ENCODE assay signal across 8 cellular contexts in the genomic region with DNA sequence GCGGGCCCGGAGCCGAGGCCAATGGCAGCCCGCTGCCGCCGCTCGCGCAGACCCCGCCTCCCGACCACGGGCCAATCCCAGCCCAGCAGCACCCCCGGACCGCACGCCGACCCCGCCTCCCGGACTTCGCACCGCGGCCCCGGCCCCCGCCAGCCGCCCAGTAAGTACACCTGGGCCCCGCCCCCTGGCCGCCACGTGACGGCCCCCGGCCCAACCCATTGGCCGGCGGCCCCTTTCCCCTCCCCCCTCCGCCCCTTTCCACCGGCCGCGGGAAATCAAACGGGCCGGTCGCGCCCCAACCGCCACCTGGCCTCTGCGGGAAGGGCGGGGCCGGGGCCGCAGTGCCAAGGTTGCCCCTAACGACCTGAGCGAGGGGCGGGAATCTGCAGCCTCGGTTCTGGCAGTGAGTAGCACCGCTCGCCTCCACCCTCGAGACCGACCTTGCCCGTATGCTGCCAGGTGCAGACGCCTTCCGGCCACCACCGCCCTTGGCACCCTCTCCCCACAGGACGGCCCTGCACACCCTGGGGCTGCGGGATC. TPM values are rescaled to one million over a fixed set of nuclear protein-coding genes. Genes with fewer than 3 reads are reported as not detected.
DNase-seq lines count a peak whose midpoint lies in the region; ATAC-seq and TF ChIP-seq lines count a peak whose summit lies in the region.

Gene YBX2 (minus strand): TSS at position 26 of the 540 bp plus-strand sequence. CDS start 139 bp downstream, outside the sequence.

- H3K4me3 Mint-ChIP-seq in CD4-positive, CD25-positive, alpha-beta regulatory T cell, result peak within 1 kb of the TSS; percentile 72 to 86 (median 82)
- peak within 1 kb of the TSS; percentile 79 for H3K4me3 Mint-ChIP-seq in activated T-helper 1 cell treated with anti-CD3 and anti-CD28 coated beads, Interleukin-12 subunit alpha, Interleukin-12 subunit beta, Interleukin-2, Interleukin-4 antibody, amounts not matched to agents 30 ng/mL and 10 ng/mL and 1 ng/mL, durations not matched to agents 14 hours and 24 hours and 36 hours

- H3K4me1 Mint-ChIP-seq in CD4-positive, CD25-positive, alpha-beta regulatory T cell, result peaks cover 4 to 27% (median 9%) of the 10 kb centered on the region in 4 donors
- peaks cover 16% of the 10 kb centered on the region for H3K4me1 Mint-ChIP-seq in activated T-helper 1 cell treated with anti-CD3 and anti-CD28 coated beads, Interleukin-12 subunit alpha, Interleukin-12 subunit beta, Interleukin-2, Interleukin-4 antibody, amounts not matched to agents 30 ng/mL and 10 ng/mL and 1 ng/mL, durations not matched to agents 14 hours and 24 hours and 36 hours (ENCODE audit: low read depth)

- intact Hi-C loops in activated T-helper 1 cell treated with anti-CD3 and anti-CD28 coated beads, Interleukin-12 subunit alpha, Interleukin-12 subunit beta, Interleukin-2, Interleukin-4 antibody, amounts not matched to agents 30 ng/mL and 10 ng/mL and 1 ng/mL, durations not matched to agents 14 hours and 24 hours and 36 hours (cut with micrococcal nuclease), result loop anchor here (5.0 kb wide), 1 partner anchor 157 kb away; no protein-coding TSS in a partner anchor
- intact Hi-C loops in posterior cingulate gyrus (cut with DNase I), result loop anchor here (5.0 kb wide), 1 partner anchor 247 kb away; no protein-coding TSS in a partner anchor

- H3K4me3 ChIP-seq in CD4-positive, CD25-positive, alpha-beta regulatory T cell (ENCODE audit: low read depth, low read length), result peak within 1 kb of the TSS; percentile 26
- peak within 1 kb of the TSS in 1 of 2 donors; percentile 49 for H3K4me3 ChIP-seq in gastroesophageal sphincter

- no peaks in the 10 kb centered on the region for H3K9me3 ChIP-seq in CD4-positive, CD25-positive, alpha-beta regulatory T cell (ENCODE audit: control insufficient read depth in 2 of 2, low read length in 2 of 2)
- no peaks in the 10 kb centered on the region for H3K9me3 ChIP-seq in gastroesophageal sphincter

- no peaks in the 10 kb centered on the region for H3K36me3 ChIP-seq in CD4-positive, CD25-positive, alpha-beta regulatory T cell (ENCODE audit: control insufficient read depth, insufficient read depth, low read length)
- no peaks in the 10 kb centered on the region for H3K36me3 ChIP-seq in gastroesophageal sphincter

- H3K27ac Mint-ChIP-seq in CD4-positive, CD25-positive, alpha-beta regulatory T cell, result peak within 1 kb of the TSS; percentile 76 to 79 (median 76)
- H3K27ac Mint-ChIP-seq in activated T-helper 1 cell treated with anti-CD3 and anti-CD28 coated beads, Interleukin-12 subunit alpha, Interleukin-12 subunit beta, Interleukin-2, Interleukin-4 antibody, amounts not matched to agents 30 ng/mL and 10 ng/mL and 1 ng/mL, durations not matched to agents 14 hours and 24 hours and 36 hours, result no peak within 1 kb of the TSS

- H3K27me3 ChIP-seq in CD4-positive, CD25-positive, alpha-beta regulatory T cell (ENCODE audit: control insufficient read depth, insufficient read depth, low read length), result peaks cover 10% of the 10 kb centered on the region
- peaks cover 38% of the 10 kb centered on the region for H3K27me3 ChIP-seq in gastroesophageal sphincter

- peaks cover 31% of the 10 kb centered on the region for H3K4me1 ChIP-seq in CD4-positive, CD25-positive, alpha-beta regulatory T cell (ENCODE audit: control insufficient read depth, insufficient read depth, low read length, poor library complexity, severe bottlenecking)
- H3K4me1 ChIP-seq in gastroesophageal sphincter, result peaks cover 5 to 72% (median 41%) of the 10 kb centered on the region in 3 donors

- no peak for TF ChIP-seq CTCF in gastroesophageal sphincter (IDR thresholded peaks at IDR 0.05)

- H3K27ac ChIP-seq in CD4-positive, CD25-positive, alpha-beta regulatory T cell (ENCODE audit: insufficient read depth, low read length, poor library complexity, severe bottlenecking), result no peak within 1 kb of the TSS
- H3K27ac ChIP-seq in gastroesophageal sphincter, result peak within 1 kb of the TSS; percentile 58 to 98 (median 90)

- 0 to 4% methylated on average over 5 to 6 of the region's 57 CpGs for WGBS in gastroesophageal sphincter (ENCODE audit: low coverage in 1 of 2), 2 donors

- TF ChIP-seq EP300 in gastroesophageal sphincter (IDR thresholded peaks at IDR 0.05), result no peak

- peaks cover 37% of the 10 kb centered on the region for H3K27me3 Mint-ChIP-seq in CD4-positive, CD25-positive, alpha-beta regulatory T cell
- H3K27me3 Mint-ChIP-seq in activated T-helper 1 cell treated with anti-CD3 and anti-CD28 coated beads, Interleukin-12 subunit alpha, Interleukin-12 subunit beta, Interleukin-2, Interleukin-4 antibody, amounts not matched to agents 30 ng/mL and 10 ng/mL and 1 ng/mL, durations not matched to agents 14 hours and 24 hours and 36 hours (ENCODE audit: insufficient read depth), result peaks cover 37% of the 10 kb centered on the region

- DNase-seq in CD4-positive, CD25-positive, alpha-beta regulatory T cell, result peak; percentile 49 to 75 (median 69)
- DNase-seq in NOMO-1 treated with dmso at 0.1 percent for 144 hours (lab: John Stamatoyannopoulos, UW; ENCODE audit: unreplicated experiment) (peak; percentile 58), posterior cingulate gyrus (peak in 6 of 10 donors; percentile 6 to 88 (median 39))
- DNase-seq in activated T-helper 1 cell treated with anti-CD3 and anti-CD28 coated beads, Interleukin-12 subunit alpha, Interleukin-12 subunit beta, Interleukin-2, Interleukin-4 antibody, amounts not matched to agents 30 ng/mL and 10 ng/mL and 1 ng/mL, durations not matched to agents 14 hours and 24 hours and 36 hours (ENCODE audit: low spot score), result peak; percentile 76

- H3K9me3 Mint-ChIP-seq in CD4-positive, CD25-positive, alpha-beta regulatory T cell, result peaks cover 0 to 1% (median 0%) of the 10 kb centered on the region in 7 donors
- no peaks in the 10 kb centered on the region for H3K9me3 Mint-ChIP-seq in activated T-helper 1 cell treated with anti-CD3 and anti-CD28 coated beads, Interleukin-12 subunit alpha, Interleukin-12 subunit beta, Interleukin-2, Interleukin-4 antibody, amounts not matched to agents 30 ng/mL and 10 ng/mL and 1 ng/mL, durations not matched to agents 14 hours and 24 hours and 36 hours

- TF ChIP-seq POLR2A in gastroesophageal sphincter (IDR thresholded peaks at IDR 0.05), result no peak

- H3K36me3 Mint-ChIP-seq in CD4-positive, CD25-positive, alpha-beta regulatory T cell, result peaks cover 3% of the 10 kb centered on the region
- H3K36me3 Mint-ChIP-seq in activated T-helper 1 cell treated with anti-CD3 and anti-CD28 coated beads, Interleukin-12 subunit alpha, Interleukin-12 subunit beta, Interleukin-2, Interleukin-4 antibody, amounts not matched to agents 30 ng/mL and 10 ng/mL and 1 ng/mL, durations not matched to agents 14 hours and 24 hours and 36 hours (ENCODE audit: low read depth), result no peaks in the 10 kb centered on the region

- ATAC-seq in CD4-positive, CD25-positive, alpha-beta regulatory T cell (ENCODE audit: low read depth in 2 of 2), result peak; percentile 69 to 74
- ATAC-seq in HG03108 (IDR thresholded peaks at IDR 0.05; ENCODE audit: unreplicated experiment), result peak; percentile 45
- ATAC-seq in gastroesophageal sphincter, result peak; percentile 56
- ATAC-seq in HG02970 (IDR thresholded peaks at IDR 0.05; ENCODE audit: low FRiP score, unreplicated experiment), result no peak
- ATAC-seq in HG03378 (IDR thresholded peaks at IDR 0.05; ENCODE audit: unreplicated experiment), result no peak

RNA-seq across cellular contexts. Expression of gene YBX2, which starts in this region (rescaled TPM):
- total RNA-seq in CD4-positive, CD25-positive, alpha-beta regulatory T cell, result not detected
- not detected for polyA plus RNA-seq in CD4-positive, CD25-positive, alpha-beta regulatory T cell
- 0.36 TPM in 1 of 2 replicates, not detected in the other for total RNA-seq in activated T-helper 1 cell treated with anti-CD3 and anti-CD28 coated beads, Interleukin-12 subunit alpha, Interleukin-12 subunit beta, Interleukin-2, Interleukin-4 antibody, amounts not matched to agents 30 ng/mL and 10 ng/mL and 1 ng/mL, durations not matched to agents 14 hours and 24 hours and 36 hours
- total RNA-seq in gastroesophageal sphincter, result 1 to 10 TPM; 3.3 to 6.5 (median 5.3) TPM

Comparison
In these comparisons a context has a peak if more than half of its experiments do, and no peak if none do; other contexts are left out.
1. Peak in DNase-seq, ATAC-seq and H3K4me3 ChIP-seq in CD4-positive, CD25-positive, alpha-beta regulatory T cell; RNA of the gene not detected or under 1 TPM.
2. Peak in DNase-seq in activated T-helper 1 cell treated with anti-CD3 and anti-CD28 coated beads, Interleukin-12 subunit alpha, Interleukin-12 subunit beta, Interleukin-2, Interleukin-4 antibody, amounts not matched to agents 30 ng/mL and 10 ng/mL and 1 ng/mL, durations not matched to agents 14 hours and 24 hours and 36 hours; RNA of the gene not detected or under 1 TPM.
3. ATAC-seq: peak in HG03108 (single experiment) and gastroesophageal sphincter (single experiment); none in HG02970 (single experiment) and HG03378 (single experiment).
4. Peak in every context shown above with its lines, with median percentiles within 50 percentile points of each other: DNase-seq.